13 cellular contexts compared by ENCODE assay signal in genomic region chr6:136750821-136751220, GRCh38. TPM values are rescaled to one million over a fixed set of nuclear protein-coding genes. Genes with fewer than 3 reads are reported as not detected.
A peak's percentile ranks its signal among the peaks of the same experiment; 100 is the strongest.
DNase-seq lines count a peak whose midpoint lies in the region; ATAC-seq and TF ChIP-seq lines count a peak whose summit lies in the region.
"Had no signal": no experiment of that assay in that cellular context is flagged by ENCODE, and none has a peak within 500 bp of the region (broad histone marks: within the 10 kb centered on the region; RNA-seq: fewer than 3 reads in every experiment).

No MANE protein-coding gene starts in this region.

- TF ChIP-seq EP300 in esophagus muscularis mucosa (IDR thresholded peaks at IDR 0.05) = no peak

- no peak for ATAC-seq in stimulated activated naive CD8-positive, alpha-beta T cell treated with anti-CD3 and anti-CD28 coated beads, Interleukin-15, Interleukin-2, amounts not matched to agents 100 U/mL and 50 U/mL, for 24 hours
- ATAC-seq in naive thymus-derived CD4-positive, alpha-beta T cell = no peak
- ATAC-seq: left lobe of liver had no signal

- WGBS in esophagus muscularis mucosa = 62% methylated on average over 3 of the region's 3 CpGs

- H3K36me3 ChIP-seq in naive thymus-derived CD4-positive, alpha-beta T cell (ENCODE audit: control insufficient read depth in 2 of 3, insufficient read depth in 3 of 3, low read length in 3 of 3) = no peaks in the 10 kb centered on the region
- H3K36me3 ChIP-seq in A673 (ENCODE audit: insufficient read depth, low read length, poor library complexity, severe bottlenecking) (no peaks in the 10 kb centered on the region), esophagus muscularis mucosa (no peaks in the 10 kb centered on the region)

- no peaks in the 10 kb centered on the region for H3K27me3 ChIP-seq in naive thymus-derived CD4-positive, alpha-beta T cell (ENCODE audit: control insufficient read depth in 2 of 2, insufficient read depth in 2 of 2, low read length in 2 of 2)
- H3K27me3 ChIP-seq in A673 (replicated peaks; ENCODE audit: insufficient read depth, low read depth, low read length, poor library complexity) = no peaks in the 10 kb centered on the region
- H3K27me3 ChIP-seq in esophagus muscularis mucosa = no peaks in the 10 kb centered on the region
- H3K27me3 ChIP-seq: hepatocyte had no signal

- intact Hi-C loops in naive thymus-derived CD4-positive, alpha-beta T cell (cut with micrococcal nuclease) = loop anchor here (1.0 to 5.0 kb wide), 6 partner anchors 14 to 1356 kb away; partner anchors contain the start of genes BCLAF1 (in 1 of the 2), MAP3K5 (in 1 of the 2) and PERP (in 1 of the 2)
- intact Hi-C loops in A673 (cut with micrococcal nuclease; ENCODE audit: unreplicated experiment) = no loop called here
- intact Hi-C loops in esophagus muscularis mucosa (cut with DNase I) = no loop called here

- TF ChIP-seq CTCF in A673 (conservative IDR thresholded peaks at IDR 0.05; ENCODE audit: low read depth, low read length) = no peak
- no peak for TF ChIP-seq CTCF in esophagus muscularis mucosa (IDR thresholded peaks at IDR 0.05)
- no peak for TF ChIP-seq CTCF in type B pancreatic cell (conservative IDR thresholded peaks at IDR 0.05)

- no peak for TF ChIP-seq POLR2A in esophagus muscularis mucosa (IDR thresholded peaks at IDR 0.05; ENCODE audit: low read depth)

- H3K4me1 ChIP-seq in naive thymus-derived CD4-positive, alpha-beta T cell (ENCODE audit: control insufficient read depth in 2 of 2, insufficient read depth in 2 of 2, low read length in 2 of 2) = peaks cover 37 to 51% of the 10 kb centered on the region in 2 donors
- H3K4me1 ChIP-seq in A673 (ENCODE audit: insufficient read depth, low read length, poor library complexity, severe bottlenecking) (peaks cover 18% of the 10 kb centered on the region), esophagus muscularis mucosa (peaks cover 23 to 33% (median 32%) of the 10 kb centered on the region in 4 donors)

- H3K4me3 ChIP-seq in naive thymus-derived CD4-positive, alpha-beta T cell (ENCODE audit: low read length) = peak overlapping the region; percentile 0
- H3K4me3 ChIP-seq in A673 (ENCODE audit: low read depth, low read length, poor library complexity, severe bottlenecking) (no peak overlapping the region), esophagus muscularis mucosa (no peak overlapping the region)
- H3K4me3 ChIP-seq: hepatocyte had no signal

- no peaks in the 10 kb centered on the region for H3K27me3 Mint-ChIP-seq in stimulated activated naive CD8-positive, alpha-beta T cell treated with anti-CD3 and anti-CD28 coated beads, Interleukin-15, Interleukin-2, amounts not matched to agents 100 ng/mL and 50 ng/mL, for 24 hours
- H3K27me3 Mint-ChIP-seq in naive thymus-derived CD4-positive, alpha-beta T cell = no peaks in the 10 kb centered on the region
- no peaks in the 10 kb centered on the region for H3K27me3 Mint-ChIP-seq in type B pancreatic cell

- peak overlapping the region; percentile 26 for H3K27ac Mint-ChIP-seq in stimulated activated naive CD8-positive, alpha-beta T cell treated with anti-CD3 and anti-CD28 coated beads, Interleukin-15, Interleukin-2, amounts not matched to agents 100 ng/mL and 50 ng/mL, for 24 hours
- peak overlapping the region; percentile 67 to 95 (median 87) for H3K27ac Mint-ChIP-seq in naive thymus-derived CD4-positive, alpha-beta T cell
- H3K27ac Mint-ChIP-seq in type B pancreatic cell = no peak overlapping the region

- no TSS peak for BruUV-seq in A673 (replicated peaks; lab: Mats Ljungman, UMichigan)

- no peaks in the 10 kb centered on the region for H3K9me3 ChIP-seq in naive thymus-derived CD4-positive, alpha-beta T cell (ENCODE audit: control insufficient read depth in 2 of 3, low read length in 3 of 3)
- no peaks in the 10 kb centered on the region for H3K9me3 ChIP-seq in A673 (ENCODE audit: low read depth, low read length, poor library complexity, severe bottlenecking)
- no peaks in the 10 kb centered on the region for H3K9me3 ChIP-seq in esophagus muscularis mucosa

- peaks cover 71% of the 10 kb centered on the region for H3K4me1 Mint-ChIP-seq in stimulated activated naive CD8-positive, alpha-beta T cell treated with anti-CD3 and anti-CD28 coated beads, Interleukin-15, Interleukin-2, amounts not matched to agents 100 ng/mL and 50 ng/mL, for 24 hours (ENCODE audit: low read depth)
- H3K4me1 Mint-ChIP-seq in naive thymus-derived CD4-positive, alpha-beta T cell = peaks cover 54 to 84% (median 64%) of the 10 kb centered on the region in 7 donors
- no peaks in the 10 kb centered on the region for H3K4me1 Mint-ChIP-seq in type B pancreatic cell (ENCODE audit: unreplicated experiment)

- peak overlapping the region; percentile 31 for H3K27ac ChIP-seq in angular gyrus (ENCODE audit: low read depth, low read length)
- H3K27ac ChIP-seq in naive thymus-derived CD4-positive, alpha-beta T cell (ENCODE audit: low read depth, low read length) = peak overlapping the region; percentile 60
- H3K27ac ChIP-seq in A673 (ENCODE audit: low read depth, low read length, poor library complexity, severe bottlenecking) = no peak overlapping the region
- H3K27ac ChIP-seq in esophagus muscularis mucosa (replicated peaks in 1 of 4) = no peak overlapping the region
- H3K27ac ChIP-seq: hepatocyte had no signal

- POLR2A ChIA-PET in naive thymus-derived CD4-positive, alpha-beta T cell (lab: Charles Lee) = interaction anchor here (2.1 to 6.1 kb wide), 2 partner anchors 13 to 41 kb away, joined by 6 to 33 read pairs; partner anchors contain the start of gene MAP3K5
- POLR2A ChIA-PET in A673 (lab: Charles Lee; ENCODE audit: low non-redundant PET) = no interaction called here

- no peaks in the 10 kb centered on the region for H3K9me3 Mint-ChIP-seq in stimulated activated naive CD8-positive, alpha-beta T cell treated with anti-CD3 and anti-CD28 coated beads, Interleukin-15, Interleukin-2, amounts not matched to agents 100 ng/mL and 50 ng/mL, for 24 hours
- peaks cover 0 to 7% (median 0%) of the 10 kb centered on the region in 11 donors for H3K9me3 Mint-ChIP-seq in naive thymus-derived CD4-positive, alpha-beta T cell
- no peaks in the 10 kb centered on the region for H3K9me3 Mint-ChIP-seq in type B pancreatic cell

- no peak overlapping the region for H3K4me3 Mint-ChIP-seq in stimulated activated naive CD8-positive, alpha-beta T cell treated with anti-CD3 and anti-CD28 coated beads, Interleukin-15, Interleukin-2, amounts not matched to agents 100 ng/mL and 50 ng/mL, for 24 hours
- peak overlapping the region in 6 of 10 donors; percentile 25 to 87 (median 50) for H3K4me3 Mint-ChIP-seq in naive thymus-derived CD4-positive, alpha-beta T cell
- H3K4me3 Mint-ChIP-seq in type B pancreatic cell = no peak overlapping the region

- CTCF ChIA-PET in naive thymus-derived CD4-positive, alpha-beta T cell (lab: Charles Lee) = interaction anchor here (0.6 to 0.8 kb wide), 2 partner anchors 41 to 42 kb away, joined by 3 read pairs; partner anchors contain the start of gene MAP3K5
- CTCF ChIA-PET in A673 (lab: Charles Lee) = no interaction called here

- H3K36me3 Mint-ChIP-seq in stimulated activated naive CD8-positive, alpha-beta T cell treated with anti-CD3 and anti-CD28 coated beads, Interleukin-15, Interleukin-2, amounts not matched to agents 100 ng/mL and 50 ng/mL, for 24 hours (ENCODE audit: low read depth) = no peaks in the 10 kb centered on the region
- peaks cover 0 to 23% (median 2%) of the 10 kb centered on the region in 5 donors for H3K36me3 Mint-ChIP-seq in naive thymus-derived CD4-positive, alpha-beta T cell
- no peaks in the 10 kb centered on the region for H3K36me3 Mint-ChIP-seq in type B pancreatic cell

- DNase-seq in stimulated activated naive CD8-positive, alpha-beta T cell treated with anti-CD3 and anti-CD28 coated beads, Interleukin-15, Interleukin-2, amounts not matched to agents 100 U/mL and 50 U/mL, for 24 hours = no peak
- no peak for DNase-seq in naive thymus-derived CD4-positive, alpha-beta T cell
- no peak for DNase-seq in NCI-H82 treated with DMSO at 0.1 percent for 48 hours (lab: John Stamatoyannopoulos, UW; ENCODE audit: unreplicated experiment)
- no peak for DNase-seq in A673 (ENCODE audit: low spot score)
- no peak for DNase-seq in esophagus muscularis mucosa (ENCODE audit: extremely low spot score)
- no peak for DNase-seq in type B pancreatic cell (ENCODE audit: extremely low spot score, unreplicated experiment)
- DNase-seq: activated CD4-positive, CD25-positive, alpha-beta regulatory T cell; activated effector memory CD4-positive, alpha-beta T cell treated with Interleukin-2 at 50 U/mL for 16 hours; NCI-H2029 had no signal

RNA-seq across cellular contexts. Expression of gene MAP3K5, which starts 41.5 kb away (rescaled TPM):
- total RNA-seq in naive thymus-derived CD4-positive, alpha-beta T cell = 10 to 100 TPM; 12.9 to 32.5 (median 14.0) TPM
- polyA plus RNA-seq in naive thymus-derived CD4-positive, alpha-beta T cell = 1 to 10 TPM; 2.6 to 3.6 TPM
- 4.9 and 5.4 TPM in 2 replicates for total RNA-seq in A673 (2021)
- 10 to 100 TPM; 18.7 to 24.1 (median 20.7) TPM for total RNA-seq in esophagus muscularis mucosa
- total RNA-seq in type B pancreatic cell (ENCODE audit: low replicate concordance) = 4.7 and 9.9 TPM in 2 replicates

Comparison
In these comparisons a context has a peak if more than half of its experiments do, and no peak if none do; other contexts are left out.
1. H3K4me3 Mint-ChIP-seq: peak in naive thymus-derived CD4-positive, alpha-beta T cell (6 of 10); none in stimulated activated naive CD8-positive, alpha-beta T cell treated with anti-CD3 and anti-CD28 coated beads, Interleukin-15, Interleukin-2, amounts not matched to agents 100 ng/mL and 50 ng/mL, for 24 hours (single experiment) and type B pancreatic cell (single experiment).
2. H3K27ac ChIP-seq: peak in angular gyrus (single experiment) and naive thymus-derived CD4-positive, alpha-beta T cell (single experiment); none in A673 (single experiment) and esophagus muscularis mucosa (0 of 4).
3. intact Hi-C loops: an anchor here in naive thymus-derived CD4-positive, alpha-beta T cell (1.0 to 5.0 kb wide); none called in A673 and esophagus muscularis mucosa.